ENCODE assay signal across 8 cellular contexts in genomic region chr5:157328277-157328912, GRCh38.
DNase-seq lines count a peak whose midpoint lies in the region; ATAC-seq and TF ChIP-seq lines count a peak whose summit lies in the region.

No MANE protein-coding gene starts in this region.

- no peaks in the 10 kb centered on the region for H3K9me3 Mint-ChIP-seq in Caco-2 (ENCODE audit: unreplicated experiment)
- H3K9me3 Mint-ChIP-seq in activated CD8-positive, alpha-beta T cell treated with anti-CD3 and anti-CD28 coated beads for 36 hours, result no peaks in the 10 kb centered on the region
- no peaks in the 10 kb centered on the region for H3K9me3 Mint-ChIP-seq in stimulated activated naive CD8-positive, alpha-beta T cell treated with anti-CD3 and anti-CD28 coated beads, Interleukin-15, amount 100 ng/mL, for 72 hours

- H3K27ac Mint-ChIP-seq in Caco-2 (ENCODE audit: unreplicated experiment), result no peak overlapping the region
- peak overlapping the region; percentile 49 for H3K27ac Mint-ChIP-seq in activated CD8-positive, alpha-beta T cell treated with anti-CD3 and anti-CD28 coated beads for 36 hours
- peak overlapping the region; percentile 53 to 79 for H3K27ac Mint-ChIP-seq in stimulated activated naive CD8-positive, alpha-beta T cell treated with anti-CD3 and anti-CD28 coated beads, Interleukin-15, amount 100 ng/mL, for 72 hours

- no peaks in the 10 kb centered on the region for H3K27me3 Mint-ChIP-seq in Caco-2 (ENCODE audit: insufficient read depth, unreplicated experiment)
- H3K27me3 Mint-ChIP-seq in activated CD8-positive, alpha-beta T cell treated with anti-CD3 and anti-CD28 coated beads for 36 hours, result no peaks in the 10 kb centered on the region
- H3K27me3 Mint-ChIP-seq in stimulated activated naive CD8-positive, alpha-beta T cell treated with anti-CD3 and anti-CD28 coated beads, Interleukin-15, amount 100 ng/mL, for 72 hours, result no peaks in the 10 kb centered on the region

- H3K4me1 ChIP-seq in Caco-2 (peaks cover 30% of the 10 kb centered on the region), muscle layer of duodenum (ENCODE audit: control insufficient read depth in 1 of 2, insufficient read depth in 2 of 2, low read length in 2 of 2) (no peaks in the 10 kb centered on the region)

- POLR2A ChIA-PET in Caco-2 (lab: Charles Lee), result no interaction called here
- POLR2A ChIA-PET in activated CD8-positive, alpha-beta T cell treated with anti-CD3 and anti-CD28 coated beads for 36 hours (lab: Charles Lee), result interaction anchor here (0.7 to 1.0 kb wide), 2 partner anchors 10 to 130 kb away, joined by 3 to 4 read pairs; no protein-coding TSS in a partner anchor

- peak; percentile 68 to 78 for DNase-seq in Caco-2
- peak; percentile 37 for DNase-seq in NCI-H748 treated with DMSO at 0.1 percent for 48 hours (lab: John Stamatoyannopoulos, UW)
- peak; percentile 69 for DNase-seq in activated CD8-positive, alpha-beta T cell treated with anti-CD3 and anti-CD28 coated beads for 36 hours
- DNase-seq in epidermal melanocyte (ENCODE audit: insufficient read length, low spot score), result peak; percentile 83
- peak; percentile 47 to 60 for DNase-seq in stimulated activated naive CD8-positive, alpha-beta T cell treated with anti-CD3 and anti-CD28 coated beads, Interleukin-15, amount 100 ng/mL, for 72 hours

- peak overlapping the region; percentile 27 for H3K27ac ChIP-seq in muscle layer of duodenum (ENCODE audit: low read length)

- CTCF ChIA-PET in Caco-2 (lab: Charles Lee), result interaction anchor here (0.6 to 1.7 kb wide), 20 partner anchors 8 to 415 kb away, joined by 3 to 16 read pairs (median 4); partner anchors contain the start of genes LSM11, NIPAL4, SOX30 and THG1L
- CTCF ChIA-PET in activated CD8-positive, alpha-beta T cell treated with anti-CD3 and anti-CD28 coated beads for 36 hours (lab: Charles Lee), result interaction anchor here (0.6 to 11.5 kb wide), 40 partner anchors 9 to 415 kb away, joined by 3 to 124 read pairs (median 5); partner anchors contain the start of gene LSM11

- BruUV-seq in Caco-2 (replicated peaks; lab: Mats Ljungman, UMichigan), result no TSS peak

- intact Hi-C loops in Caco-2 (cut with micrococcal nuclease; ENCODE audit: unreplicated experiment), result loop anchor here (1.0 to 2.0 kb wide), 5 partner anchors 102 to 415 kb away; partner anchors contain the start of gene LSM11
- intact Hi-C loops in activated CD8-positive, alpha-beta T cell treated with anti-CD3 and anti-CD28 coated beads for 36 hours (cut with micrococcal nuclease), result loop anchor here (10.0 kb wide), 1 partner anchor 146 kb away; no protein-coding TSS in a partner anchor

- H3K9me3 ChIP-seq in Caco-2, result no peaks in the 10 kb centered on the region
- H3K9me3 ChIP-seq in muscle layer of duodenum (ENCODE audit: control insufficient read depth in 1 of 2, low read length in 2 of 2), result no peaks in the 10 kb centered on the region

- peak overlapping the region; percentile 39 for H3K4me3 Mint-ChIP-seq in Caco-2 (ENCODE audit: unreplicated experiment)
- no peak overlapping the region for H3K4me3 Mint-ChIP-seq in activated CD8-positive, alpha-beta T cell treated with anti-CD3 and anti-CD28 coated beads for 36 hours
- H3K4me3 Mint-ChIP-seq in stimulated activated naive CD8-positive, alpha-beta T cell treated with anti-CD3 and anti-CD28 coated beads, Interleukin-15, amount 100 ng/mL, for 72 hours, result peak overlapping the region in 1 of 2 donors; percentile 13

- H3K36me3 Mint-ChIP-seq in Caco-2 (ENCODE audit: insufficient read depth, unreplicated experiment), result no peaks in the 10 kb centered on the region
- H3K36me3 Mint-ChIP-seq in activated CD8-positive, alpha-beta T cell treated with anti-CD3 and anti-CD28 coated beads for 36 hours (ENCODE audit: low read depth), result peaks cover 78% of the 10 kb centered on the region

- H3K4me3 ChIP-seq in Caco-2 (ENCODE audit: low read depth, low read length) (0 out of 2 replicates have a peak overlapping the region, but pooled peaks have one; percentile 10), muscle layer of duodenum (ENCODE audit: low read depth in 1 of 2, low read length in 2 of 2) (peak overlapping the region; percentile 42 to 51)

- TF ChIP-seq CTCF in Caco-2 (IDR thresholded peaks at IDR 0.05; ENCODE audit: insufficient read depth in 1 of 2, low read depth in 1 of 2, low read length in 1 of 2, severe bottlenecking in 1 of 2, unreplicated experiment in 1 of 2), result peak; percentile 86 to 94
- peak; percentile 83 for TF ChIP-seq CTCF in activated CD8-positive, alpha-beta T cell treated with anti-CD3 and anti-CD28 coated beads for 36 hours (IDR thresholded peaks at IDR 0.05)

- H3K27me3 ChIP-seq in Caco-2 (replicated peaks; ENCODE audit: control insufficient read depth, insufficient read depth, low read length) (no peaks in the 10 kb centered on the region), muscle layer of duodenum (ENCODE audit: low read depth, low read length) (no peaks in the 10 kb centered on the region)

- H3K36me3 ChIP-seq in Caco-2 (ENCODE audit: control insufficient read depth, insufficient read depth, low read length) (no peaks in the 10 kb centered on the region), muscle layer of duodenum (ENCODE audit: control insufficient read depth in 1 of 2, insufficient read depth in 2 of 2, low read length in 2 of 2) (peaks cover 2 to 18% of the 10 kb centered on the region in 2 donors)

- peaks cover 21% of the 10 kb centered on the region for H3K4me1 Mint-ChIP-seq in Caco-2 (ENCODE audit: low read depth, unreplicated experiment)
- peaks cover 49% of the 10 kb centered on the region for H3K4me1 Mint-ChIP-seq in activated CD8-positive, alpha-beta T cell treated with anti-CD3 and anti-CD28 coated beads for 36 hours (ENCODE audit: low read depth)
- H3K4me1 Mint-ChIP-seq in stimulated activated naive CD8-positive, alpha-beta T cell treated with anti-CD3 and anti-CD28 coated beads, Interleukin-15, amount 100 ng/mL, for 72 hours, result peaks cover 70% of the 10 kb centered on the region

- ATAC-seq in GM19438 (IDR thresholded peaks at IDR 0.05; ENCODE audit: low read depth, unreplicated experiment) (peak; percentile 95), HG03520 (IDR thresholded peaks at IDR 0.05; ENCODE audit: unreplicated experiment) (peak; percentile 88)
- ATAC-seq in activated CD8-positive, alpha-beta T cell treated with anti-CD3 and anti-CD28 coated beads for 36 hours, result peak; percentile 97
- peak; percentile 92 for ATAC-seq in stimulated activated naive CD8-positive, alpha-beta T cell treated with anti-CD3 and anti-CD28 coated beads, Interleukin-15, amount 100 ng/mL, for 72 hours

Comparison
In these comparisons a context has a peak if more than half of its experiments do, and no peak if none do; other contexts are left out.
1. Peak in every context shown above with its lines: DNase-seq, ATAC-seq, H3K4me3 ChIP-seq and H3K27ac ChIP-seq.